ENCODE assay signal across 8 cellular contexts in genomic region chr10:29392376-29393021, GRCh38.
DNase-seq lines count a peak whose midpoint lies in the region; ATAC-seq and TF ChIP-seq lines count a peak whose summit lies in the region.

No MANE protein-coding gene starts in this region.

- no peaks in the 10 kb centered on the region for H3K4me1 ChIP-seq in foreskin keratinocyte
- no peaks in the 10 kb centered on the region for H3K4me1 ChIP-seq in parathyroid adenoma

- H3K27ac ChIP-seq in VCaP (no peak overlapping the region), foreskin keratinocyte (no peak overlapping the region), parathyroid adenoma (no peak overlapping the region)

- H3K9me3 ChIP-seq in parathyroid adenoma (ENCODE audit: control insufficient read depth, low read length), result no peaks in the 10 kb centered on the region

- H3K79me2 ChIP-seq in parathyroid adenoma, result no peaks in the 10 kb centered on the region

- no peak overlapping the region for H3K4me2 ChIP-seq in parathyroid adenoma (ENCODE audit: low read length)

- peak overlapping the region; percentile 51 for H2AFZ ChIP-seq in parathyroid adenoma

- no peaks in the 10 kb centered on the region for H3K36me3 ChIP-seq in parathyroid adenoma (ENCODE audit: control insufficient read depth, insufficient read depth, low read length)

- ATAC-seq in GM19452 (IDR thresholded peaks at IDR 0.05; ENCODE audit: unreplicated experiment), result peak; percentile 71
- peak; percentile 63 for ATAC-seq in foreskin keratinocyte

- no peak overlapping the region for H3K4me3 ChIP-seq in parathyroid adenoma (ENCODE audit: low read depth, low read length)

- peak; percentile 87 for TF ChIP-seq CTCF in VCaP (conservative IDR thresholded peaks at IDR 0.05)
- TF ChIP-seq CTCF in foreskin keratinocyte (conservative IDR thresholded peaks at IDR 0.05), result peak; percentile 75
- TF ChIP-seq CTCF in parathyroid adenoma (IDR thresholded peaks at IDR 0.05), result peak; percentile 92

- DNase-seq in D341Med (ENCODE audit: low spot score), result peak; percentile 57
- DNase-seq in M059J (ENCODE audit: low read depth), result peak; percentile 38
- DNase-seq in foreskin keratinocyte, result peak in 1 of 2 donors; percentile 18
- DNase-seq in cortex of kidney (lab: John Stamatoyannopoulos, UW), result no peak
- no peak for DNase-seq in NCI-H2227 treated with DMSO at 0.1 percent for 48 hours (lab: John Stamatoyannopoulos, UW)

- H3K9ac ChIP-seq in parathyroid adenoma, result no peak overlapping the region

- H3K27me3 ChIP-seq in foreskin keratinocyte (peaks cover 48% of the 10 kb centered on the region), parathyroid adenoma (ENCODE audit: control insufficient read depth, insufficient read depth, low read length) (no peaks in the 10 kb centered on the region)

Comparison
In these comparisons a context has a peak if more than half of its experiments do, and no peak if none do; other contexts are left out.
1. DNase-seq: peak in D341Med (single experiment) and M059J (single experiment); none in cortex of kidney (single experiment) and NCI-H2227 treated with DMSO at 0.1 percent for 48 hours (single experiment).
2. Peak in every context shown above with its lines, with median percentiles within 50 percentile points of each other: CTCF ChIP-seq.